ENCODE assay signal across 30 cellular contexts in genomic region chr9:131784882-131785281, GRCh38.
"Had no signal": no experiment of that assay in that cellular context is flagged by ENCODE, and none has a peak within 500 bp of the region (broad histone marks: within the 10 kb centered on the region; RNA-seq: fewer than 3 reads in every experiment).

No MANE protein-coding gene starts in this region.

- H3K36me3 ChIP-seq: adrenal gland, ascending aorta, brain microvascular endothelial cell, breast epithelium, cardiac muscle cell had no signal

- H3K9me3 ChIP-seq: adrenal gland, ascending aorta, body of pancreas had no signal

- H3K4me3 ChIP-seq: adrenal gland, ascending aorta, body of pancreas, breast epithelium, cardiac muscle cell had no signal

- DNase-seq: activated effector memory CD4-positive, alpha-beta T cell treated with anti-CD3 and anti-CD28 coated beads, Interleukin-2, amount 50 U/mL, for 16 hours; activated effector memory CD4-positive, alpha-beta T cell treated with Interleukin-2 at 50 U/mL for 16 hours; activated gamma-delta T cell; activated gamma-delta T cell treated with Interleukin-2 at 50 U/mL for 16 hours; activated naive CD4-positive, alpha-beta T cell; activated naive CD4-positive, alpha-beta T cell treated with anti-CD3 and anti-CD28 coated beads for 36 hours; activated naive CD4-positive, alpha-beta T cell treated with anti-CD3 and anti-CD28 coated beads, Interleukin-2, amount 10 ng/mL, durations not matched to agents 7 days and 5 days; activated naive CD4-positive, alpha-beta T cell treated with anti-CD3 and anti-CD28 coated beads, Interleukin-2, amount 50 U/mL, for 16 hours; activated naive CD4-positive, alpha-beta T cell treated with Interleukin-2 at 50 U/mL for 16 hours; activated naive CD8-positive, alpha-beta T cell treated with anti-CD3 and anti-CD28 coated beads for 36 hours; activated naive CD8-positive, alpha-beta T cell treated with anti-CD3 and anti-CD28 coated beads, Interleukin-2, amount 10 ng/mL, durations not matched to agents 7 days and 5 days; activated naive CD8-positive, alpha-beta T cell treated with anti-CD3 and anti-CD28 coated beads, Interleukin-2, amount 50 U/mL, for 24 hours; activated T-cell treated with anti-CD3 and anti-CD28 coated beads, Interleukin-2, amount 50 U/mL, for 1 hour; activated T-cell treated with anti-CD3 and anti-CD28 coated beads, Interleukin-2, amount 50 U/mL, for 24 hours; activated T-cell treated with anti-CD3 and anti-CD28 coated beads, Interleukin-2, amount 50 U/mL, for 4 hours; activated T-cell treated with anti-CD3 and anti-CD28 coated beads, Interleukin-2, amount 50 U/mL, for 48 hours; activated T-cell treated with anti-CD3 and anti-CD28 coated beads, Interleukin-2, amount 50 U/mL, for 72 hours; adrenal gland; amniotic stem cell; amygdala; anterior cingulate cortex; aorta; body of pancreas; brain microvascular endothelial cell; caudate nucleus; central memory CD4-positive, alpha-beta T cell; cerebellar nuclear complex had no signal

- H3K27ac ChIP-seq: adrenal gland, ascending aorta, body of pancreas, brain microvascular endothelial cell, breast epithelium, cardiac muscle cell had no signal

- H3K27me3 ChIP-seq: ascending aorta, body of pancreas had no signal
